In the genomic region with DNA sequence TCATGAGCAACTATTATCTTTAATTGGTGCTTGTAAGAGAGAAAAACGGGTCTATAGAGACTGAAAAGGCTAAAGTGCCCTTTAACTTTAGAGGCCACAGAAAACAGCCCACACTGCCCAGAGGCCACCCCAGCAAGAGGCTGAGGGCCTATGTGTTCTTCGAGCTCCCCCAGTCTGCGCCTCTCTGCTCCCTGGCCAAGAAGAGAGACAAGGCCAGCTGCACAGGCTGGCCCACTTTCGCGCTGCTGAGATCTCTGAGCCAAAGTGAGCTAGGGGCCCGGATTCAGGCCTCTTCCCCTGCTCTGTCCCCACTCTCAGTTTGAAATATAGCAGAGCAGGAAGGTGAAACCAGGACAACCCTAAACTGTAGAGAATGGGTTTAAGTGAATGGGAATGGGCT, we compare ENCODE assay signal across 19 cellular contexts.
"Had no signal": no experiment of that assay in that cellular context is flagged by ENCODE, and none has a peak within 500 bp of the region (broad histone marks: within the 10 kb centered on the region; RNA-seq: fewer than 3 reads in every experiment).

No MANE protein-coding gene starts in this region.

- H3K27me3 ChIP-seq: spleen, upper lobe of left lung had no signal

- H3K4me3 ChIP-seq: spleen, upper lobe of left lung had no signal

- H3K36me3 ChIP-seq: spleen, upper lobe of left lung had no signal

- ATAC-seq: activated CD4-positive, alpha-beta T cell treated with anti-CD3 and anti-CD28 coated beads for 36 hours; activated T-cell treated with anti-CD3 and anti-CD28 coated beads, Interleukin-2, amount 50 U/mL, for 4 hours; left lobe of liver; natural killer cell had no signal

- H3K9me3 ChIP-seq: spleen, upper lobe of left lung had no signal

- DNase-seq: activated B cell treated with CpG ODN at 0.5 μM for 24 hours; activated CD4-positive, alpha-beta T cell treated with anti-CD3 and anti-CD28 coated beads for 36 hours; activated CD4-positive, alpha-beta T cell treated with anti-CD3 and anti-CD28 coated beads, Interleukin-2, amount 50 U/mL, for 4 hours; activated CD8-positive, alpha-beta memory T cell treated with anti-CD3 and anti-CD28 coated beads for 24 hours; activated CD8-positive, alpha-beta memory T cell treated with anti-CD3 and anti-CD28 coated beads, Interleukin-2, amount 50 U/mL, for 4 hours; activated naive CD4-positive, alpha-beta T cell treated with Interleukin-2 at 50 U/mL for 16 hours; activated naive CD8-positive, alpha-beta T cell treated with anti-CD3 and anti-CD28 coated beads for 36 hours; activated T-cell treated with anti-CD3 and anti-CD28 coated beads, Interleukin-2, amount 50 U/mL, for 4 hours; cortex of kidney; endodermal cell; kidney; natural killer cell; spleen; stimulated activated CD4-positive, alpha-beta T cell treated with anti-CD3 and anti-CD28 coated beads, Interleukin-4, amount 100 ng/mL, for 1 hour; stimulated activated naive CD4-positive, alpha-beta T cell; T1000; upper lobe of left lung had no signal

- H3K27ac ChIP-seq: spleen, upper lobe of left lung had no signal

- FAIRE-seq: bronchial epithelial cell, kidney had no signal
